In the genomic region with DNA sequence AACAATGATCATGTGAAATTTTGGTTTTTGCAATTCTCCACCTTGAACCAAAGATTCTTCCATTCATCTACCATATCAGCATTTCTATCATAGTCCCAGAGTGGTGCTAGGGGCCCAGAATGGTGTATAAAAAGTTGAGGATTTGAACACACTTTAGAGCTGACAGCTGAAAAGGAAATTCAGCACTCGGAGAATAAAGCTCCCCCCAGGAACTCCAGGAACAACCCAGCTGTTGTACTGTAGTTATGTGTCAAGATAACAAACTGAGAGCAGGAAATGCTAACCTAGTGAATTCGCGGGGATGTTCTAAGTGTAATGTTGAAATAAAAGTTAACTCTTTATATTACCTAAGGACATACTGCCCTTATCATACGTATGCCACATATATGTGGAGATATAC, we compare ENCODE assay signal across 8 cellular contexts.
A peak's percentile ranks its signal among the peaks of the same experiment; 100 is the strongest.
DNase-seq lines count a peak whose midpoint lies in the region; ATAC-seq and TF ChIP-seq lines count a peak whose summit lies in the region.

No MANE protein-coding gene starts in this region.

- peak overlapping the region; percentile 95 for H3K27ac Mint-ChIP-seq in chondrocyte (ENCODE audit: unreplicated experiment)
- H3K27ac Mint-ChIP-seq in activated naive CD4-positive, alpha-beta T cell treated with anti-CD3 and anti-CD28 coated beads, Interleukin-2, amount 10 ng/mL, durations not matched to agents 7 days and 5 days = no peak overlapping the region

- ATAC-seq in left lobe of liver = peak; percentile 55

- DNase-seq in NCI-H460 (ENCODE audit: extremely low read depth, low read depth) (peak; percentile 12), chondrocyte (ENCODE audit: low spot score) (no peak), left lobe of liver (ENCODE audit: low spot score) (no peak), NCI-H774 (lab: John Stamatoyannopoulos, UW) (no peak), 8988T (no peak), middle frontal gyrus (ENCODE audit: extremely low spot score, low spot score) (no peak)
- DNase-seq in activated naive CD4-positive, alpha-beta T cell treated with anti-CD3 and anti-CD28 coated beads, Interleukin-2, amount 10 ng/mL, durations not matched to agents 7 days and 5 days = no peak

- no peaks in the 10 kb centered on the region for H3K27me3 Mint-ChIP-seq in chondrocyte (ENCODE audit: low read depth)
- no peaks in the 10 kb centered on the region for H3K27me3 Mint-ChIP-seq in activated naive CD4-positive, alpha-beta T cell treated with anti-CD3 and anti-CD28 coated beads, Interleukin-2, amount 10 ng/mL, durations not matched to agents 7 days and 5 days

- no peaks in the 10 kb centered on the region for H3K9me3 ChIP-seq in subcutaneous abdominal adipose tissue (ENCODE audit: control insufficient read depth in 5 of 5, low read length in 5 of 5)

- peaks cover 5 to 48% (median 37%) of the 10 kb centered on the region in 5 donors for H3K4me1 ChIP-seq in subcutaneous abdominal adipose tissue (ENCODE audit: control insufficient read depth in 5 of 5, insufficient read depth in 5 of 5, low read length in 5 of 5)

- no peak overlapping the region for H3K4me3 ChIP-seq in subcutaneous abdominal adipose tissue (ENCODE audit: low read depth in 1 of 5, low read length in 5 of 5)

- peaks cover 32% of the 10 kb centered on the region for H3K4me1 Mint-ChIP-seq in chondrocyte (ENCODE audit: low read depth)
- no peaks in the 10 kb centered on the region for H3K4me1 Mint-ChIP-seq in activated naive CD4-positive, alpha-beta T cell treated with anti-CD3 and anti-CD28 coated beads, Interleukin-2, amount 10 ng/mL, durations not matched to agents 7 days and 5 days

- peak overlapping the region; percentile 37 for H3K4me3 Mint-ChIP-seq in chondrocyte (ENCODE audit: unreplicated experiment)
- H3K4me3 Mint-ChIP-seq in activated naive CD4-positive, alpha-beta T cell treated with anti-CD3 and anti-CD28 coated beads, Interleukin-2, amount 10 ng/mL, durations not matched to agents 7 days and 5 days = no peak overlapping the region

- H3K36me3 Mint-ChIP-seq in chondrocyte (ENCODE audit: low read depth) = peaks cover 6% of the 10 kb centered on the region
- no peaks in the 10 kb centered on the region for H3K36me3 Mint-ChIP-seq in activated naive CD4-positive, alpha-beta T cell treated with anti-CD3 and anti-CD28 coated beads, Interleukin-2, amount 10 ng/mL, durations not matched to agents 7 days and 5 days

- CTCF ChIA-PET in activated naive CD4-positive, alpha-beta T cell treated with anti-CD3 and anti-CD28 coated beads, Interleukin-2, amount 10 ng/mL, durations not matched to agents 7 days and 5 days (lab: Charles Lee) = no interaction called here

- H3K9me3 Mint-ChIP-seq in chondrocyte (ENCODE audit: low read depth) = no peaks in the 10 kb centered on the region
- H3K9me3 Mint-ChIP-seq in activated naive CD4-positive, alpha-beta T cell treated with anti-CD3 and anti-CD28 coated beads, Interleukin-2, amount 10 ng/mL, durations not matched to agents 7 days and 5 days = no peaks in the 10 kb centered on the region

- H3K27me3 ChIP-seq in subcutaneous abdominal adipose tissue (ENCODE audit: control insufficient read depth in 5 of 5, insufficient read depth in 4 of 5, low read length in 5 of 5) = no peaks in the 10 kb centered on the region

- no peak for TF ChIP-seq CTCF in chondrocyte (IDR thresholded peaks at IDR 0.05)

- H3K9ac ChIP-seq in subcutaneous abdominal adipose tissue (ENCODE audit: low read length in 5 of 5) = peak overlapping the region in 2 of 5 donors; percentile 27 to 30

- peak overlapping the region; percentile 74 for H3K27ac ChIP-seq in subcutaneous abdominal adipose tissue (ENCODE audit: low read depth, low read length)

- peaks cover 0 to 15% (median 0%) of the 10 kb centered on the region in 5 donors for H3K36me3 ChIP-seq in subcutaneous abdominal adipose tissue (ENCODE audit: control insufficient read depth in 5 of 5, insufficient read depth in 5 of 5, low read length in 5 of 5)
